ENCODE assay signal across 23 cellular contexts in genomic region chr7:149717481-149717880, GRCh38. TPM values are rescaled to one million over a fixed set of nuclear protein-coding genes. Genes with fewer than 3 reads are reported as not detected.
DNase-seq lines count a peak whose midpoint lies in the region; ATAC-seq and TF ChIP-seq lines count a peak whose summit lies in the region.
"Had no signal": no experiment of that assay in that cellular context is flagged by ENCODE, and none has a peak within 500 bp of the region (broad histone marks: within the 10 kb centered on the region; RNA-seq: fewer than 3 reads in every experiment).

No MANE protein-coding gene starts in this region.

- no peaks in the 10 kb centered on the region for H3K27me3 ChIP-seq in sigmoid colon
- no peaks in the 10 kb centered on the region for H3K27me3 ChIP-seq in effector memory CD4-positive, alpha-beta T cell (replicated peaks; ENCODE audit: control insufficient read depth, insufficient read depth, low read length, poor library complexity, severe bottlenecking)
- H3K27me3 ChIP-seq: BLaER1, thyroid gland had no signal

- H3K9me3 Mint-ChIP-seq in activated T-helper 1 cell treated with anti-CD3 and anti-CD28 coated beads, Interleukin-12 subunit alpha, Interleukin-12 subunit beta, Interleukin-2, Interleukin-4 antibody, amounts not matched to agents 30 ng/mL and 10 ng/mL and 1 ng/mL, durations not matched to agents 14 hours and 24 hours and 36 hours: peaks cover 5% of the 10 kb centered on the region
- H3K9me3 Mint-ChIP-seq: activated naive CD4-positive, alpha-beta T cell treated with anti-CD3 and anti-CD28 coated beads for 36 hours; memory B cell; T-helper 2 cell treated with Interferon-gamma antibody and Interleukin-4, amounts not matched to agents 5 μg/mL and 100 μg/mL, for 36 hours had no signal

- 82 to 90% methylated on average over 5 of the region's 5 CpGs for WGBS in sigmoid colon, 2 donors

- POLR2A ChIA-PET in HEK293 (lab: Yijun Ruan, JAX): interaction anchor here (1.7 kb wide), 1 partner anchor 25 kb away, joined by 4 read pairs; no protein-coding TSS in a partner anchor

- ATAC-seq in left ventricle myocardium superior (peak; percentile 50), left colon (no peak)

- no peak overlapping the region for H3K27ac Mint-ChIP-seq in activated T-helper 1 cell treated with anti-CD3 and anti-CD28 coated beads, Interleukin-12 subunit alpha, Interleukin-12 subunit beta, Interleukin-2, Interleukin-4 antibody, amounts not matched to agents 30 ng/mL and 10 ng/mL and 1 ng/mL, durations not matched to agents 14 hours and 24 hours and 36 hours
- H3K27ac Mint-ChIP-seq: activated naive CD4-positive, alpha-beta T cell treated with anti-CD3 and anti-CD28 coated beads for 36 hours; HFFc6; memory B cell; progenitor cell of endocrine pancreas; stimulated activated naive CD8-positive, alpha-beta T cell treated with anti-CD3 and anti-CD28 coated beads, Interleukin-15, Interleukin-2, amounts not matched to agents 100 ng/mL and 50 ng/mL, for 24 hours; T-helper 2 cell treated with Interferon-gamma antibody and Interleukin-4, amounts not matched to agents 5 μg/mL and 100 μg/mL, for 36 hours had no signal

- CTCF ChIA-PET in HEK293 (lab: Yijun Ruan, JAX): interaction anchor here (1.2 kb wide), 1 partner anchor 10 kb away, joined by 3 read pairs; no protein-coding TSS in a partner anchor

- H3K9me3 ChIP-seq in HEK293 (ENCODE audit: control insufficient read depth, insufficient read depth, low read depth, low read length): no peaks in the 10 kb centered on the region
- H3K9me3 ChIP-seq in sigmoid colon: no peaks in the 10 kb centered on the region
- no peaks in the 10 kb centered on the region for H3K9me3 ChIP-seq in effector memory CD4-positive, alpha-beta T cell (ENCODE audit: control insufficient read depth, low read length)
- H3K9me3 ChIP-seq: thyroid gland had no signal

- peaks cover 0 to 41% of the 10 kb centered on the region in 2 experiments; a peak in 1 of 3 replicates for H3K36me3 ChIP-seq in HEK293 (ENCODE audit: control insufficient read depth in 2 of 2, insufficient read depth in 1 of 2, low read length in 2 of 2)
- peaks cover 5 to 24% (median 18%) of the 10 kb centered on the region in 4 donors for H3K36me3 ChIP-seq in sigmoid colon
- peaks cover 28% of the 10 kb centered on the region for H3K36me3 ChIP-seq in effector memory CD4-positive, alpha-beta T cell (ENCODE audit: control insufficient read depth, insufficient read depth, low read length)

- intact Hi-C loops in activated T-helper 1 cell treated with anti-CD3 and anti-CD28 coated beads, Interleukin-12 subunit alpha, Interleukin-12 subunit beta, Interleukin-2, Interleukin-4 antibody, amounts not matched to agents 30 ng/mL and 10 ng/mL and 1 ng/mL, durations not matched to agents 14 hours and 24 hours and 36 hours (cut with micrococcal nuclease): loop anchor here (10.0 kb wide), 2 partner anchors 433 to 1367 kb away; partner anchors contain the start of genes AGAP3, FASTK and TMUB1
- intact Hi-C loops in left ventricle myocardium superior (cut with micrococcal nuclease) (no loop called here), sigmoid colon (cut with DNase I) (loop anchor here (5.0 to 10.0 kb wide), 2 partner anchors 55 to 523 kb away; partner anchors contain the start of genes ZNF282 and ZNF467), left colon (cut with DNase I, micrococcal nuclease) (no loop called here)

- no peak overlapping the region for H3K4me3 ChIP-seq in HEK293 (ENCODE audit: low read depth, low read length)
- H3K4me3 ChIP-seq in sigmoid colon: no peak overlapping the region
- no peak overlapping the region for H3K4me3 ChIP-seq in effector memory CD4-positive, alpha-beta T cell (ENCODE audit: insufficient read depth, low read depth, low read length, poor library complexity, severe bottlenecking)
- H3K4me3 ChIP-seq: BLaER1, thyroid gland had no signal

- H3K4me1 ChIP-seq in HEK293 (ENCODE audit: control insufficient read depth, insufficient read depth, low read length) (no peaks in the 10 kb centered on the region), sigmoid colon (peaks cover 0 to 60% (median 42%) of the 10 kb centered on the region in 4 donors)
- peaks cover 16% of the 10 kb centered on the region for H3K4me1 ChIP-seq in effector memory CD4-positive, alpha-beta T cell (ENCODE audit: control insufficient read depth, insufficient read depth, low read length, poor library complexity, severe bottlenecking)

- TF ChIP-seq CTCF in HEK293 (tag by site-specific recombination; IDR thresholded peaks at IDR 0.05) (no peak), sigmoid colon (IDR thresholded peaks at IDR 0.05) (no peak)

- no peak for TF ChIP-seq POLR2A in sigmoid colon (IDR thresholded peaks at IDR 0.05)

- H3K27me3 Mint-ChIP-seq in activated T-helper 1 cell treated with anti-CD3 and anti-CD28 coated beads, Interleukin-12 subunit alpha, Interleukin-12 subunit beta, Interleukin-2, Interleukin-4 antibody, amounts not matched to agents 30 ng/mL and 10 ng/mL and 1 ng/mL, durations not matched to agents 14 hours and 24 hours and 36 hours (ENCODE audit: insufficient read depth): no peaks in the 10 kb centered on the region
- H3K27me3 Mint-ChIP-seq: memory B cell; progenitor cell of endocrine pancreas; stimulated activated naive CD8-positive, alpha-beta T cell treated with anti-CD3 and anti-CD28 coated beads, Interleukin-15, Interleukin-2, amounts not matched to agents 100 ng/mL and 50 ng/mL, for 24 hours had no signal

- no peak overlapping the region for H3K27ac ChIP-seq in HEK293 (ENCODE audit: extremely low read depth, low read depth, low read length)
- H3K27ac ChIP-seq in sigmoid colon: no peak overlapping the region
- no peak overlapping the region for H3K27ac ChIP-seq in effector memory CD4-positive, alpha-beta T cell (ENCODE audit: insufficient read depth, low read length, poor library complexity, severe bottlenecking)
- H3K27ac ChIP-seq: BLaER1, thyroid gland had no signal

- no peak for TF ChIP-seq EP300 in sigmoid colon (IDR thresholded peaks at IDR 0.05)

- peak overlapping the region; percentile 29 for H3K4me3 Mint-ChIP-seq in activated T-helper 1 cell treated with anti-CD3 and anti-CD28 coated beads, Interleukin-12 subunit alpha, Interleukin-12 subunit beta, Interleukin-2, Interleukin-4 antibody, amounts not matched to agents 30 ng/mL and 10 ng/mL and 1 ng/mL, durations not matched to agents 14 hours and 24 hours and 36 hours
- H3K4me3 Mint-ChIP-seq: activated naive CD4-positive, alpha-beta T cell treated with anti-CD3 and anti-CD28 coated beads for 36 hours; HFFc6; memory B cell; stimulated activated naive CD8-positive, alpha-beta T cell treated with anti-CD3 and anti-CD28 coated beads, Interleukin-15, Interleukin-2, amounts not matched to agents 100 ng/mL and 50 ng/mL, for 24 hours; T-helper 2 cell treated with Interferon-gamma antibody and Interleukin-4, amounts not matched to agents 5 μg/mL and 100 μg/mL, for 36 hours had no signal

- no peaks in the 10 kb centered on the region for H3K36me3 Mint-ChIP-seq in activated T-helper 1 cell treated with anti-CD3 and anti-CD28 coated beads, Interleukin-12 subunit alpha, Interleukin-12 subunit beta, Interleukin-2, Interleukin-4 antibody, amounts not matched to agents 30 ng/mL and 10 ng/mL and 1 ng/mL, durations not matched to agents 14 hours and 24 hours and 36 hours (ENCODE audit: low read depth)

- DNase-seq in activated T-helper 1 cell treated with anti-CD3 and anti-CD28 coated beads, Interleukin-12 subunit alpha, Interleukin-12 subunit beta, Interleukin-2, Interleukin-4 antibody, amounts not matched to agents 30 ng/mL and 10 ng/mL and 1 ng/mL, durations not matched to agents 14 hours and 24 hours and 36 hours (ENCODE audit: low spot score): no peak
- DNase-seq in left ventricle myocardium superior (peak; percentile 80), sigmoid colon (peak; percentile 56), retina (no peak), left colon (no peak)
- DNase-seq in effector memory CD4-positive, alpha-beta T cell: no peak
- DNase-seq: activated naive CD4-positive, alpha-beta T cell treated with anti-CD3 and anti-CD28 coated beads for 36 hours; DMS79; GDM1; HFFc6; KBM-7; kidney glomerular epithelial cell; NCI-H1417 treated with DMSO at 0.1 percent for 48 hours; NCI-H2107; NCI-H510A; OCI-M1; thyroid gland had no signal

- peaks cover 13% of the 10 kb centered on the region for H3K4me1 Mint-ChIP-seq in activated T-helper 1 cell treated with anti-CD3 and anti-CD28 coated beads, Interleukin-12 subunit alpha, Interleukin-12 subunit beta, Interleukin-2, Interleukin-4 antibody, amounts not matched to agents 30 ng/mL and 10 ng/mL and 1 ng/mL, durations not matched to agents 14 hours and 24 hours and 36 hours (ENCODE audit: low read depth)

RNA-seq across cellular contexts. Expression of gene ZNF467, which starts 55.9 kb away (rescaled TPM):
- total RNA-seq in activated T-helper 1 cell treated with anti-CD3 and anti-CD28 coated beads, Interleukin-12 subunit alpha, Interleukin-12 subunit beta, Interleukin-2, Interleukin-4 antibody, amounts not matched to agents 30 ng/mL and 10 ng/mL and 1 ng/mL, durations not matched to agents 14 hours and 24 hours and 36 hours: 0.10 TPM in 2 replicates
- total RNA-seq in left ventricle myocardium superior (7.8 TPM), sigmoid colon (10 to 100 TPM in 1 of 4 donors, 1 to 10 TPM in 3; 7.1 to 15.7 (median 9.2) TPM), left colon (1 to 10 TPM; 1.5 to 6.0 TPM)
- polyA plus RNA-seq in sigmoid colon: 1 to 10 TPM; 3.0 to 4.6 (median 3.5) TPM

Comparison
In these comparisons a context has a peak if more than half of its experiments do, and no peak if none do; other contexts are left out.
1. DNase-seq: peak in left ventricle myocardium superior (single experiment) and sigmoid colon (single experiment); none in activated T-helper 1 cell treated with anti-CD3 and anti-CD28 coated beads, Interleukin-12 subunit alpha, Interleukin-12 subunit beta, Interleukin-2, Interleukin-4 antibody, amounts not matched to agents 30 ng/mL and 10 ng/mL and 1 ng/mL, durations not matched to agents 14 hours and 24 hours and 36 hours (single experiment), retina (single experiment), effector memory CD4-positive, alpha-beta T cell (0 of 3) and left colon (0 of 2).
2. intact Hi-C loops: an anchor here in activated T-helper 1 cell treated with anti-CD3 and anti-CD28 coated beads, Interleukin-12 subunit alpha, Interleukin-12 subunit beta, Interleukin-2, Interleukin-4 antibody, amounts not matched to agents 30 ng/mL and 10 ng/mL and 1 ng/mL, durations not matched to agents 14 hours and 24 hours and 36 hours (10.0 kb wide) and sigmoid colon (5.0 to 10.0 kb wide); none called in left ventricle myocardium superior and left colon.